12 cellular contexts compared by ENCODE assay signal in genomic region chr4:46886711-46887110, GRCh38. TPM values are rescaled to one million over a fixed set of nuclear protein-coding genes. Genes with fewer than 3 reads are reported as not detected.
DNase-seq lines count a peak whose midpoint lies in the region; ATAC-seq and TF ChIP-seq lines count a peak whose summit lies in the region.
"Had no signal": no experiment of that assay in that cellular context is flagged by ENCODE, and none has a peak within 500 bp of the region (broad histone marks: within the 10 kb centered on the region; RNA-seq: fewer than 3 reads in every experiment).

No MANE protein-coding gene starts in this region.

- no peak for ATAC-seq in HG02759 (IDR thresholded peaks at IDR 0.05; ENCODE audit: unreplicated experiment)
- ATAC-seq in GM18858 (IDR thresholded peaks at IDR 0.05; ENCODE audit: unreplicated experiment), result no peak
- no peak for ATAC-seq in heart left ventricle

- intact Hi-C loops in heart left ventricle (cut with DNase I), result no loop called here

- H3K79me2 ChIP-seq in osteoblast (ENCODE audit: insufficient read depth, low read length), result no peaks in the 10 kb centered on the region

- H3K4me2 ChIP-seq in osteoblast (ENCODE audit: insufficient read depth, low read length), result no peak overlapping the region

- peak; percentile 17 for TF ChIP-seq CTCF in GM12865 (IDR thresholded peaks at IDR 0.05; ENCODE audit: insufficient read depth, low read depth, low read length, missing control alignments)
- TF ChIP-seq CTCF in cardiac fibroblast (IDR thresholded peaks at IDR 0.05; ENCODE audit: low read depth, low read length), result peak; percentile 41
- peak; percentile 37 for TF ChIP-seq CTCF in osteoblast (IDR thresholded peaks at IDR 0.05; ENCODE audit: extremely low read depth, low read depth, low read length)
- TF ChIP-seq CTCF in heart left ventricle (IDR thresholded peaks at IDR 0.05), result peak in 5 of 12 donors; percentile 32 to 36 (median 33)

- no peaks in the 10 kb centered on the region for H3K9me3 ChIP-seq in osteoblast (ENCODE audit: low read depth, low read length)
- no peaks in the 10 kb centered on the region for H3K9me3 ChIP-seq in heart left ventricle
- H3K9me3 ChIP-seq: adrenal gland, thoracic aorta had no signal

- H3K27me3 ChIP-seq in osteoblast (ENCODE audit: insufficient read depth, low read length) (no peaks in the 10 kb centered on the region), heart left ventricle (no peaks in the 10 kb centered on the region)
- H3K27me3 ChIP-seq: adrenal gland had no signal

- H3K4me1 ChIP-seq in osteoblast (ENCODE audit: insufficient read depth, low read length) (no peaks in the 10 kb centered on the region), heart left ventricle (no peaks in the 10 kb centered on the region)
- H3K4me1 ChIP-seq: adrenal gland had no signal

- H3K4me3 ChIP-seq in GM12865 (ENCODE audit: low read depth, low read length) (no peak overlapping the region), cardiac fibroblast (replicated peaks in 1 of 2; ENCODE audit: low read depth in 2 of 2, low read length in 2 of 2) (no peak overlapping the region), osteoblast (ENCODE audit: insufficient read depth, low read length) (no peak overlapping the region), heart left ventricle (no peak overlapping the region)
- H3K4me3 ChIP-seq: adrenal gland, thoracic aorta had no signal

- H2AFZ ChIP-seq in osteoblast (ENCODE audit: low read length), result no peak overlapping the region

- H3K27ac ChIP-seq in osteoblast (ENCODE audit: low read depth, low read length) (no peak overlapping the region), heart left ventricle (no peak overlapping the region)
- H3K27ac ChIP-seq: adrenal gland, thoracic aorta had no signal

- 28 to 35% (median 30%) methylated on average over 2 of the region's 2 CpGs for WGBS in heart left ventricle, 4 donors

- no peaks in the 10 kb centered on the region for H4K20me1 ChIP-seq in osteoblast (ENCODE audit: insufficient read depth, low read length)

- H3K36me3 ChIP-seq in osteoblast (ENCODE audit: insufficient read depth, low read length), result no peaks in the 10 kb centered on the region
- no peaks in the 10 kb centered on the region for H3K36me3 ChIP-seq in heart left ventricle
- H3K36me3 ChIP-seq: adrenal gland, thoracic aorta had no signal

- peak; percentile 5 for DNase-seq in GM12865 (ENCODE audit: low read depth)
- peak; percentile 31 for DNase-seq in NAMALWA (ENCODE audit: low spot score)
- peak; percentile 9 to 34 for DNase-seq in cardiac fibroblast (ENCODE audit: low read depth in 2 of 2)
- DNase-seq in osteoblast (ENCODE audit: insufficient read length, low spot score, missing footprints), result peak; percentile 55
- no peak for DNase-seq in dedifferentiated amniotic fluid mesenchymal stem cell (ENCODE audit: extremely low spot score)
- DNase-seq in heart left ventricle, result no peak
- DNase-seq: adrenal gland, NCI-H1694 had no signal

- no peak for TF ChIP-seq POLR2A in heart left ventricle (IDR thresholded peaks at IDR 0.05)

RNA-seq across cellular contexts. Expression of gene COX7B2, which starts 22.3 kb away (rescaled TPM):
- total RNA-seq in osteoblast (not detected in 2 replicates), heart left ventricle (not detected)
- polyA plus RNA-seq in heart left ventricle, result not detected
- total RNA-seq: adrenal gland, skeletal muscle tissue, thoracic aorta had no signal
- polyA plus RNA-seq: adrenal gland had no signal

Comparison
In these comparisons a context has a peak if more than half of its experiments do, and no peak if none do; other contexts are left out.
1. DNase-seq: peak in GM12865 (single experiment), NAMALWA (single experiment), cardiac fibroblast (2 of 2) and osteoblast (single experiment); none in dedifferentiated amniotic fluid mesenchymal stem cell (single experiment) and heart left ventricle (0 of 5).